Comparison of ENCODE assay signal across 8 cellular contexts in the genomic region with DNA sequence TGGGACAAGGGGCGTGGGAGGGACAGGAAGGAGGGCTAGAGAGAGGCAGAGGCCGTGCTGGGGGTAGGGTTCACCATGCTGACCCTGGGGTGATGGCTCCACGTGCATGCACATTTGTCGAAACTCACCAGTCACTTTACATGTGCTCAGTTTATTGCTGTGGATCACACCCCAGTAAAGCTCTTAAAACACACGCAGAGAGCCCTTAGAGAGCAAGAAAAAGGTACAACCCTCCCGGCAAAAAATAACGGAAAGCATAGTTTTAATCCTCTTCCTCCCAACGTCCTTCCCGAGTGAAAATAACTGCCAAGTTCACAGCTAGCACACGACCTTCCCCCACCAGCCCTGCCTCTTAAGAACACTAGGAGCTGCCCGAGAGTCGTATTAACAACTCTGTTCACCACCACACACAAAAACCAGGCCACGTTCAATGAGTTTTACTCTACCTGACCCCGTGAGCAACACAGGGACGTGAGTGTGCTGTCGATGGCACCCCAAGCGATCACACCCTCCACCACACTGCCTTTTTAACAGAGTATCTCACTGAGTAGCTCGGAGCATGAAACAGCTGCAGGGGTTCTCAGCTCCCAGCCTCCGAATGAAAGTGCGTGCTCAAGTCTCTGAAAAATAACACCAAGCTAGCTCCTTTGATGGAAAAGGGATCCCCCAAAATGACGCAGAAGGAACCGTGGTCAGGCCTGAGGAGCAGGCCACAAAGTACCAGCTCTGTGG. TPM values are rescaled to one million over a fixed set of nuclear protein-coding genes. Genes with fewer than 3 reads are reported as not detected.
DNase-seq lines count a peak whose midpoint lies in the region; ATAC-seq and TF ChIP-seq lines count a peak whose summit lies in the region.

No MANE protein-coding gene starts in this region.

- H3K27me3 Mint-ChIP-seq in endodermal cell (ENCODE audit: insufficient read depth) (no peaks in the 10 kb centered on the region), nephron (ENCODE audit: low read depth) (peaks cover 4% of the 10 kb centered on the region)

- no peak for TF ChIP-seq EP300 in stomach (IDR thresholded peaks at IDR 0.05)

- intact Hi-C loops in stomach (cut with DNase I; ENCODE audit: low total_unique reads), result no loop called here

- DNase-seq in NCI-H2227 treated with DMSO at 0.1 percent for 48 hours (lab: John Stamatoyannopoulos, UW) (peak; percentile 11), endodermal cell (no peak), stomach (no peak), middle frontal gyrus (ENCODE audit: extremely low spot score, low spot score) (no peak), NCI-H446 (lab: John Stamatoyannopoulos, UW) (no peak)

- H3K36me3 Mint-ChIP-seq in endodermal cell (ENCODE audit: low read depth), result peaks cover 13% of the 10 kb centered on the region
- H3K36me3 Mint-ChIP-seq in nephron (ENCODE audit: low read depth), result no peaks in the 10 kb centered on the region

- H3K27me3 ChIP-seq in BLaER1 treated with 17β-estradiol and CSF1 and Interleukin-3, amounts not matched to agents 10 nM and 100 nM, result no peaks in the 10 kb centered on the region
- H3K27me3 ChIP-seq in endodermal cell (ENCODE audit: control insufficient read depth, insufficient read depth, low read length, poor library complexity, severe bottlenecking) (no peaks in the 10 kb centered on the region), stomach (no peaks in the 10 kb centered on the region)

- peaks cover 23 to 56% (median 49%) of the 10 kb centered on the region in 10 experiments for H3K4me1 ChIP-seq in BLaER1 treated with 17β-estradiol and CSF1 and Interleukin-3, amounts not matched to agents 10 nM and 100 nM
- H3K4me1 ChIP-seq in endodermal cell (ENCODE audit: control insufficient read depth, insufficient read depth, low read length), result peaks cover 4% of the 10 kb centered on the region
- H3K4me1 ChIP-seq in stomach, result peaks cover 13 to 56% (median 38%) of the 10 kb centered on the region in 4 donors

- no peaks in the 10 kb centered on the region for H3K9me3 Mint-ChIP-seq in endodermal cell
- no peaks in the 10 kb centered on the region for H3K9me3 Mint-ChIP-seq in nephron

- H3K4me3 Mint-ChIP-seq in endodermal cell, result no peak overlapping the region
- peak overlapping the region; percentile 10 to 51 (median 15) for H3K4me3 Mint-ChIP-seq in nephron

- peaks cover 0 to 8% (median 0%) of the 10 kb centered on the region in 11 experiments; a peak in 1 of 22 replicates for H3K9me3 ChIP-seq in BLaER1 treated with 17β-estradiol and CSF1 and Interleukin-3, amounts not matched to agents 10 nM and 100 nM (replicated peaks in 1 of 11)
- H3K9me3 ChIP-seq in endodermal cell (ENCODE audit: control insufficient read depth, low read length) (no peaks in the 10 kb centered on the region), stomach (no peaks in the 10 kb centered on the region)

- peaks cover 95 to 100% (median 98%) of the 10 kb centered on the region in 11 experiments for H4K20me1 ChIP-seq in BLaER1 treated with 17β-estradiol and CSF1 and Interleukin-3, amounts not matched to agents 10 nM and 100 nM

- H3K27ac Mint-ChIP-seq in endodermal cell (peak overlapping the region; percentile 18), nephron (peak overlapping the region; percentile 57 to 86 (median 72))

- peak overlapping the region; percentile 64 to 87 (median 73) for H3K4me2 ChIP-seq in BLaER1 treated with 17β-estradiol and CSF1 and Interleukin-3, amounts not matched to agents 10 nM and 100 nM

- no peak overlapping the region for H3K4me3 ChIP-seq in BLaER1 treated with 17β-estradiol and CSF1 and Interleukin-3, amounts not matched to agents 10 nM and 100 nM
- H3K4me3 ChIP-seq in endodermal cell (ENCODE audit: low read length), result no peak overlapping the region
- no peak overlapping the region for H3K4me3 ChIP-seq in stomach

- WGBS in endodermal cell (ENCODE audit: insufficient coverage in 1 of 2, insufficient read length in 1 of 2), 2 experiments, result 84 to 85% methylated on average over 13 to 22 of the region's 22 CpGs
- WGBS in stomach, 5 donors, result 27 to 65% (median 47%) methylated on average over 19 to 22 of the region's 22 CpGs

- peaks cover 37% of the 10 kb centered on the region for H3K4me1 Mint-ChIP-seq in endodermal cell
- H3K4me1 Mint-ChIP-seq in nephron, result peaks cover 46% of the 10 kb centered on the region

- peak; percentile 52 for TF ChIP-seq CTCF in endodermal cell (conservative IDR thresholded peaks at IDR 0.05)
- TF ChIP-seq CTCF in nephron (IDR thresholded peaks at IDR 0.05; ENCODE audit: unreplicated experiment in 3 of 3), result peak; percentile 53 to 69 (median 69)
- peak in 2 of 7 experiments; percentile 27 to 28 for TF ChIP-seq CTCF in stomach (IDR thresholded peaks at IDR 0.05)

- ATAC-seq in HG03571 (IDR thresholded peaks at IDR 0.05; ENCODE audit: unreplicated experiment), result no peak

- H3K27ac ChIP-seq in BLaER1 treated with 17β-estradiol and CSF1 and Interleukin-3, amounts not matched to agents 10 nM and 100 nM, result peak overlapping the region in 9 of 11 experiments; percentile 30 to 68 (median 46); a peak in 17 of 22 replicates
- H3K27ac ChIP-seq in endodermal cell (ENCODE audit: low read depth, low read length) (no peak overlapping the region), stomach (no peak overlapping the region)

- H3K36me3 ChIP-seq in BLaER1 treated with 17β-estradiol and CSF1 and Interleukin-3, amounts not matched to agents 10 nM and 100 nM, result peaks cover 0 to 10% (median 3%) of the 10 kb centered on the region in 11 experiments; a peak in 8 of 22 replicates
- H3K36me3 ChIP-seq in endodermal cell (ENCODE audit: control insufficient read depth, insufficient read depth, low read length) (no peaks in the 10 kb centered on the region), stomach (no peaks in the 10 kb centered on the region)

- no peak for TF ChIP-seq POLR2A in stomach (IDR thresholded peaks at IDR 0.05)

- peak overlapping the region in 9 of 11 experiments; percentile 1 to 72 (median 53); a peak in 17 of 22 replicates for H3K9ac ChIP-seq in BLaER1 treated with 17β-estradiol and CSF1 and Interleukin-3, amounts not matched to agents 10 nM and 100 nM
- H3K9ac ChIP-seq in endodermal cell (ENCODE audit: extremely low read depth, low read length, poor library complexity, severe bottlenecking), result no peak overlapping the region

RNA-seq across cellular contexts. Expression of gene TAF4, which starts 39.7 kb away (rescaled TPM):
- total RNA-seq in endodermal cell (10 to 100 TPM; 25.5 to 39.9 TPM), stomach (10 to 100 TPM in 4 of 5 donors, 1 to 10 TPM in 1; 9.5 to 33.9 (median 22.6) TPM)
- polyA plus RNA-seq in endodermal cell (2013, experiment 1 of 2), result 23.0 TPM
- 24.8 TPM for polyA plus RNA-seq in endodermal cell (2013, experiment 2 of 2)
- 1 to 10 TPM; 3.2 to 4.3 (median 3.8) TPM for polyA plus RNA-seq in stomach

Comparison
In these comparisons a context has a peak if more than half of its experiments do, and no peak if none do; other contexts are left out.
1. H3K27ac ChIP-seq: peak in BLaER1 treated with 17β-estradiol and CSF1 and Interleukin-3, amounts not matched to agents 10 nM and 100 nM (9 of 11); none in endodermal cell (single experiment) and stomach (0 of 5).